In genomic region chr16:83720981-83721380, GRCh38 we compare ENCODE assay signal across 13 cellular contexts.
DNase-seq lines count a peak whose midpoint lies in the region.
"Had no signal": no experiment of that assay in that cellular context is flagged by ENCODE, and none has a peak within 500 bp of the region (broad histone marks: within the 10 kb centered on the region; RNA-seq: fewer than 3 reads in every experiment).

No MANE protein-coding gene starts in this region.

- DNase-seq in NCI-H510A treated with DMSO at 0.1 percent for 48 hours (lab: John Stamatoyannopoulos, UW) (peak; percentile 41), NCI-H510A (lab: John Stamatoyannopoulos, UW) (no peak), NCI-H2029 (lab: John Stamatoyannopoulos, UW) (peak; percentile 79), kidney tubule cell (ENCODE audit: low spot score) (peak; percentile 43), HCEC 1CT (no peak), GM03348 (ENCODE audit: low spot score) (no peak), mesenteric fat pad (ENCODE audit: low spot score) (no peak)
- DNase-seq: 8988T; CD4-positive, alpha-beta memory T cell; DND-41; EL; GOT3; H7 had no signal

Comparison
In these comparisons a context has a peak if more than half of its experiments do, and no peak if none do; other contexts are left out.
1. DNase-seq: peak in NCI-H510A treated with DMSO at 0.1 percent for 48 hours (single experiment), NCI-H2029 (single experiment) and kidney tubule cell (single experiment); none in NCI-H510A (single experiment), HCEC 1CT (single experiment), GM03348 (single experiment) and mesenteric fat pad (single experiment).